1 cellular context compared by ENCODE assay signal in the genomic region with DNA sequence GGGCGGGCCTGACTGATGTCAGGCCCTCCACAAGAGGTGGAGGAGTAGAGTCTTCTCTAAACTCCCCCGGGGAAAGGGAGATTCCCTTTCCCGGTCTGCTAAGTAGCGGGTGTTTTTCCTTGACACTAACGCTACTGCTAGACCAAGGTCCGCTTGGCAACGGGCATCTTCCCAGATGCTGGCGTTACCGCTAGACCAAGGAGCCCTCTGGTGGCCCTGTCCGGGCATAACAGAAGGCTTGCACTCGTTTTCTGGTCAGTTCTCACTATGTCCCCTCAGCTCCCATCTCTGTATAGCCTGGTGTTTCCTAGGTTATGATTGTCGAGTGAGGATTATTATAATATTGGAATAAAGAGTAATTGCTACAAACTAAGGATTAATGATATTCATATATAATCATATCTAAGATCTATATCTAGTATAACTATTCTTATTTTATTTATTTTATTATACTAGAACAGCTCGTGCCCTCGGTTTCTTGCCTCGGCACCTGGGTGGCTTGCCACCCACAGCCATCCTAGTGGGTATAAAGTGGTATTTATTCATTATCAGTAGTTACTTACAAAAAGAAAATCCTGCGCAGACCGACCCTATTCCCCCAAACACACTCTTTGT.
TF ChIP-seq lines count a peak whose summit lies in the region.

No MANE protein-coding gene starts in this region.

TF ChIP-seq in IMR-90, 13 proteins besides CTCF, POLR2A, EP300 and RAD21:
- TF ChIP-seq SMC3 (IDR thresholded peaks at IDR 0.05; ENCODE audit: low read depth, low read length): peak; percentile 48
